Comparison of ENCODE assay signal across 9 cellular contexts in genomic region chr15:73601449-73602425, GRCh38. TPM values are rescaled to one million over a fixed set of nuclear protein-coding genes. Genes with fewer than 3 reads are reported as not detected.
DNase-seq lines count a peak whose midpoint lies in the region; ATAC-seq and TF ChIP-seq lines count a peak whose summit lies in the region.
"Had no signal": no experiment of that assay in that cellular context is flagged by ENCODE, and none has a peak within 500 bp of the region (broad histone marks: within the 10 kb centered on the region; RNA-seq: fewer than 3 reads in every experiment).

No MANE protein-coding gene starts in this region.

- peak overlapping the region; percentile 18 for H3K4me3 ChIP-seq in AG10803 (ENCODE audit: low read length)
- peak overlapping the region in 14 of 59 donors; percentile 1 to 22 (median 10) for H3K4me3 ChIP-seq in dorsolateral prefrontal cortex

- DNase-seq in AG10803 (ENCODE audit: low read depth) (peak; percentile 63), NCI-H446 (lab: John Stamatoyannopoulos, UW) (peak; percentile 25 to 68), dorsolateral prefrontal cortex (peak in 7 of 10 donors; percentile 32 to 58 (median 42)), midbrain (lab: John Stamatoyannopoulos, UW) (peak; percentile 19)
- DNase-seq in stimulated activated CD8-positive, alpha-beta memory T cell treated with anti-CD3 and anti-CD28 coated beads, Interleukin-4, amount 100 ng/mL, for 48 hours: no peak
- DNase-seq: GDM1 had no signal

- no peak for TF ChIP-seq CTCF in AG10803 (conservative IDR thresholded peaks at IDR 0.05; ENCODE audit: low read length)
- TF ChIP-seq CTCF in dorsolateral prefrontal cortex (IDR thresholded peaks at IDR 0.05 in 54 of 56, conservative IDR thresholded peaks at IDR 0.05 in 2 of 56; ENCODE audit: low read depth in 1 of 56, partially characterized antibody in 56 of 56): no peak

- H3K27ac ChIP-seq in dorsolateral prefrontal cortex: peak overlapping the region in 56 of 59 donors; percentile 1 to 87 (median 61)

- intact Hi-C loops in dorsolateral prefrontal cortex (cut with DNase I): no loop called here

- no peaks in the 10 kb centered on the region for H3K27me3 ChIP-seq in dorsolateral prefrontal cortex

- no peak for ATAC-seq in GM21737 (IDR thresholded peaks at IDR 0.05; ENCODE audit: unreplicated experiment)
- no peak for ATAC-seq in GM21367 (IDR thresholded peaks at IDR 0.05; ENCODE audit: unreplicated experiment)
- no peak for ATAC-seq in GM19397 (IDR thresholded peaks at IDR 0.05; ENCODE audit: unreplicated experiment)

RNA-seq across cellular contexts. Expression of gene NPTN, which starts 31.5 kb away (rescaled TPM):
- total RNA-seq in dorsolateral prefrontal cortex: 100 to 1,000 TPM; 126 to 515 (median 369) TPM
